In genomic region chr7:118239014-118239413, GRCh38 we compare ENCODE assay signal across 19 cellular contexts. TPM values are rescaled to one million over a fixed set of nuclear protein-coding genes. Genes with fewer than 3 reads are reported as not detected.
"Had no signal": no experiment of that assay in that cellular context is flagged by ENCODE, and none has a peak within 500 bp of the region (broad histone marks: within the 10 kb centered on the region; RNA-seq: fewer than 3 reads in every experiment).

No MANE protein-coding gene starts in this region.

- H3K4me3 ChIP-seq: esophagus muscularis mucosa, gastrocnemius medialis, heart right ventricle, right atrium auricular region, sigmoid colon, skin epidermis had no signal

- H3K4me1 ChIP-seq: esophagus muscularis mucosa, gastrocnemius medialis, heart right ventricle, right atrium auricular region, sigmoid colon had no signal

- FAIRE-seq: islet of Langerhans had no signal

- H3K9me3 ChIP-seq: esophagus muscularis mucosa, gastrocnemius medialis, heart right ventricle, neutrophil, right atrium auricular region, sigmoid colon had no signal

- H3K27me3 ChIP-seq: esophagus muscularis mucosa, gastrocnemius medialis, heart right ventricle, neutrophil, right atrium auricular region, sigmoid colon had no signal

- H3K27ac ChIP-seq: epithelial cell of prostate, esophagus muscularis mucosa, gastrocnemius medialis, heart right ventricle, neutrophil, right atrium auricular region, sigmoid colon, skin epidermis had no signal

- ATAC-seq: gastrocnemius medialis; heart right ventricle; naive thymus-derived CD4-positive, alpha-beta T cell had no signal

- DNase-seq: effector memory CD4-positive, alpha-beta T cell; gastrocnemius medialis; heart right ventricle; hypothalamus; kidney glomerular epithelial cell; naive thymus-derived CD4-positive, alpha-beta T cell; nephron progenitor cell; sigmoid colon; stimulated activated CD4-positive, alpha-beta T cell treated with anti-CD3 and anti-CD28 coated beads, Interleukin-2, amount 100 ng/mL, for 24 hours; stimulated activated naive CD4-positive, alpha-beta T cell treated with Interleukin-2 at 50 U/mL for 16 hours; trophoblast cell had no signal

- H3K36me3 ChIP-seq: esophagus muscularis mucosa, gastrocnemius medialis, heart right ventricle, neutrophil, right atrium auricular region, sigmoid colon had no signal

RNA-seq across cellular contexts. Expression of gene ANKRD7, which starts 14.5 kb away (rescaled TPM):
- total RNA-seq: mesenteric fat pad; naive thymus-derived CD4-positive, alpha-beta T cell had no signal
- polyA plus RNA-seq: liver, sigmoid colon had no signal
